8 cellular contexts compared by ENCODE assay signal in the genomic region with DNA sequence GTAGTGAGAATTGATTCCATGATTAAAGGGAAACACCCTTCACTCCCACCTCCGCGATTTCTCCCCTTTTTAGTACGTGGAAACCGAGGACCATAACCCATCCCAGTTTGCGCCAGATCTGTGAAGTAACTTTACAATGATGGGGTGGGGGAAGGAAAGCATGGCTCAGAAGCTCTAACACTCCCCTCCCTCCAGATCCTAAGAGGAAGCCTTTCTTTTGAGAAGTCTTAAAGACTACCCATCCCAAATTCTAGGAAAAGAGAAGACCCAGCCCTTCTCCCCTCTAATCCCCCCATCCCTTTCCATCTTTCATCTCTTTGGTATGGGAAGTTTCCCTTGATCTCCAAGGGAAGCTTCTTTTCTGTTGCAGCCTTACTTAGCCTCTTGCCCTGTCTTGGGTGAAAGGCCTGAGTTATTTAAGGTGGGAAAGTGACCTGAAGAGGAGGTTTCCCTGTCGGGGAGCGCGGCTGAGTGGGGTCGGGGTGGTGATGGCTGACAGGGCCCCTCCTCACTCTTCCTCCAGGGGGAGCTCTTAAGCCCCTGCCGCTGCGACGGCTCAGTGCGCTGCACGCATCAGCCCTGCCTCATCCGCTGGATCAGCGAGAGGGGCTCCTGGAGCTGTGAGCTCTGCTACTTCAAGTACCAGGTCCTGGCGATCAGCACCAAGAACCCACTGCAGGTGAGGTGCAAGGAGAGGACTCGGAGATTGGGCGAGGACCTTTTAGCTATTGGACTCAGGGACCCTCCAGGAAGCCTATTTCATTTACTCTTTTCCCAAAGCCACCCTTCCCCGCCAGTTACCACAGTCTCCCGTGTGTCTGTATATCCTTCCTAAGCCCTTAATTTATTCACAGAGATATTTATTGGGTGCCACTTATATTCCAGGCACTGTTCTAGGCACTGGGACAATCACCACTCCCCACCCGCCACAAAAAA. TPM values are rescaled to one million over a fixed set of nuclear protein-coding genes. Genes with fewer than 3 reads are reported as not detected.
A peak's percentile ranks its signal among the peaks of the same experiment; 100 is the strongest.
DNase-seq lines count a peak whose midpoint lies in the region; ATAC-seq and TF ChIP-seq lines count a peak whose summit lies in the region.

No MANE protein-coding gene starts in this region.

- H3K9me3 ChIP-seq in right lobe of liver = no peaks in the 10 kb centered on the region

- peaks cover 18% of the 10 kb centered on the region for H3K36me3 Mint-ChIP-seq in T-helper 2 cell treated with Interferon-gamma antibody and Interleukin-4, amounts not matched to agents 5 μg/mL and 100 μg/mL, for 36 hours (ENCODE audit: low read depth)
- peaks cover 18 to 32% of the 10 kb centered on the region in 2 donors for H3K36me3 Mint-ChIP-seq in stimulated activated naive B cell treated with anti-CD40 and anti-IgM and Interleukin-4, amounts not matched to agents 10 μg/mL and 1 μg/mL and 100 μg/mL, for 72 hours

- peaks cover 3% of the 10 kb centered on the region for H3K27me3 Mint-ChIP-seq in T-helper 2 cell treated with Interferon-gamma antibody and Interleukin-4, amounts not matched to agents 5 μg/mL and 100 μg/mL, for 36 hours (ENCODE audit: low read depth)
- H3K27me3 Mint-ChIP-seq in stimulated activated naive B cell treated with anti-CD40 and anti-IgM and Interleukin-4, amounts not matched to agents 10 μg/mL and 1 μg/mL and 100 μg/mL, for 72 hours = no peaks in the 10 kb centered on the region

- H3K4me3 ChIP-seq in GM08714 (ENCODE audit: low read length) (peak overlapping the region; percentile 86), astrocyte of the spinal cord (ENCODE audit: low read depth, low read length) (no peak overlapping the region), right lobe of liver (peak overlapping the region; percentile 49 to 63 (median 56))

- 42% methylated on average over 11 of the region's 22 CpGs for WGBS in right lobe of liver (ENCODE audit: insufficient coverage, low coverage, low lambda C conversion rate, missing lambda C conversion rate)

- TF ChIP-seq CTCF in astrocyte of the spinal cord (IDR thresholded peaks at IDR 0.05; ENCODE audit: low read depth, low read length) = peak; percentile 76
- TF ChIP-seq CTCF in right lobe of liver (IDR thresholded peaks at IDR 0.05) = peak; percentile 27 to 57 (median 49)

- no peak overlapping the region for H3K27ac ChIP-seq in right lobe of liver

- ATAC-seq in HG03378 (IDR thresholded peaks at IDR 0.05; ENCODE audit: unreplicated experiment) (peak; percentile 19), right lobe of liver (no peak), GM19455 (IDR thresholded peaks at IDR 0.05; ENCODE audit: unreplicated experiment) (no peak)
- ATAC-seq in stimulated activated naive B cell treated with anti-CD40 and anti-IgM and Interleukin-4, amounts not matched to agents 10 μg/mL and 1 μg/mL and 100 μg/mL, for 72 hours (replicated peaks) = peak; percentile 25 to 30

- H3K4me1 Mint-ChIP-seq in T-helper 2 cell treated with Interferon-gamma antibody and Interleukin-4, amounts not matched to agents 5 μg/mL and 100 μg/mL, for 36 hours (ENCODE audit: low read depth) = peaks cover 36% of the 10 kb centered on the region
- H3K4me1 Mint-ChIP-seq in stimulated activated naive B cell treated with anti-CD40 and anti-IgM and Interleukin-4, amounts not matched to agents 10 μg/mL and 1 μg/mL and 100 μg/mL, for 72 hours = peaks cover 39 to 77% of the 10 kb centered on the region in 2 donors

- peak overlapping the region; percentile 18 for H3K27ac Mint-ChIP-seq in T-helper 2 cell treated with Interferon-gamma antibody and Interleukin-4, amounts not matched to agents 5 μg/mL and 100 μg/mL, for 36 hours
- peak overlapping the region; percentile 90 for H3K27ac Mint-ChIP-seq in stimulated activated naive B cell treated with anti-CD40 and anti-IgM and Interleukin-4, amounts not matched to agents 10 μg/mL and 1 μg/mL and 100 μg/mL, for 72 hours

- no peaks in the 10 kb centered on the region for H3K27me3 ChIP-seq in right lobe of liver

- H3K4me1 ChIP-seq in right lobe of liver = peaks cover 0 to 15% (median 0%) of the 10 kb centered on the region in 4 donors

- TF ChIP-seq POLR2A in right lobe of liver (IDR thresholded peaks at IDR 0.05) = no peak

- in situ Hi-C loops in astrocyte of the spinal cord (cut with HindIII; ENCODE audit: low sequenced_read_pairs) = no loop called here

- intact Hi-C loops in right lobe of liver (cut with DNase I) = no loop called here

- H3K9me3 Mint-ChIP-seq in T-helper 2 cell treated with Interferon-gamma antibody and Interleukin-4, amounts not matched to agents 5 μg/mL and 100 μg/mL, for 36 hours = no peaks in the 10 kb centered on the region
- H3K9me3 Mint-ChIP-seq in stimulated activated naive B cell treated with anti-CD40 and anti-IgM and Interleukin-4, amounts not matched to agents 10 μg/mL and 1 μg/mL and 100 μg/mL, for 72 hours = no peaks in the 10 kb centered on the region

- DNase-seq in T-helper 2 cell treated with Interferon-gamma antibody and Interleukin-4, amounts not matched to agents 5 μg/mL and 100 μg/mL, for 36 hours (ENCODE audit: low spot score) = peak; percentile 59
- DNase-seq in astrocyte of the spinal cord (ENCODE audit: low read depth, low spot score) (no peak), right lobe of liver (peak in 1 of 3 donors; percentile 52), NCI-H2171 treated with DMSO at 0.1 percent for 48 hours (lab: John Stamatoyannopoulos, UW) (no peak)
- DNase-seq in stimulated activated naive B cell treated with anti-CD40 and anti-IgM and Interleukin-4, amounts not matched to agents 10 μg/mL and 1 μg/mL and 100 μg/mL, for 72 hours = peak; percentile 49

- peak overlapping the region; percentile 85 for H3K4me3 Mint-ChIP-seq in T-helper 2 cell treated with Interferon-gamma antibody and Interleukin-4, amounts not matched to agents 5 μg/mL and 100 μg/mL, for 36 hours
- peak overlapping the region; percentile 90 for H3K4me3 Mint-ChIP-seq in stimulated activated naive B cell treated with anti-CD40 and anti-IgM and Interleukin-4, amounts not matched to agents 10 μg/mL and 1 μg/mL and 100 μg/mL, for 72 hours

- H3K36me3 ChIP-seq in right lobe of liver = no peaks in the 10 kb centered on the region

RNA-seq across cellular contexts. Expression of gene MARCHF9, which starts 1.8 kb away (rescaled TPM):
- total RNA-seq in right lobe of liver = 1 to 10 TPM; 2.1 to 3.9 (median 3.3) TPM

RNA-seq across cellular contexts. Expression of gene CDK4, which starts 4.6 kb away (rescaled TPM):
- 10 to 100 TPM; 23.3 to 47.3 (median 31.8) TPM for total RNA-seq in right lobe of liver

RNA-seq across cellular contexts. Expression of gene CYP27B1, which starts 10.2 kb away (rescaled TPM):
- 1 to 10 TPM in 3 of 6 experiments, under 1 TPM in 3; 0.25 to 1.4 (median 0.81) TPM for total RNA-seq in right lobe of liver

RNA-seq across cellular contexts. Expression of gene TSPAN31, which starts 11.8 kb away (rescaled TPM):
- total RNA-seq in right lobe of liver = 10 to 100 TPM; 15.1 to 34.4 (median 20.6) TPM

RNA-seq across cellular contexts. Expression of gene METTL1, which starts 15.2 kb away (rescaled TPM):
- 10 to 100 TPM in 5 of 6 experiments, 1 to 10 TPM in 1; 9.7 to 13.6 (median 10.3) TPM for total RNA-seq in right lobe of liver

Comparison
In these comparisons a context has a peak if more than half of its experiments do, and no peak if none do; other contexts are left out.
1. ATAC-seq: peak in HG03378 (single experiment) and stimulated activated naive B cell treated with anti-CD40 and anti-IgM and Interleukin-4, amounts not matched to agents 10 μg/mL and 1 μg/mL and 100 μg/mL, for 72 hours (2 of 2); none in right lobe of liver (0 of 4) and GM19455 (single experiment).
2. DNase-seq: peak in T-helper 2 cell treated with Interferon-gamma antibody and Interleukin-4, amounts not matched to agents 5 μg/mL and 100 μg/mL, for 36 hours (single experiment) and stimulated activated naive B cell treated with anti-CD40 and anti-IgM and Interleukin-4, amounts not matched to agents 10 μg/mL and 1 μg/mL and 100 μg/mL, for 72 hours (single experiment); none in astrocyte of the spinal cord (single experiment) and NCI-H2171 treated with DMSO at 0.1 percent for 48 hours (single experiment).